ENCODE assay signal across 28 cellular contexts in genomic region chrX:93420090-93420489, GRCh38.
"Had no signal": no experiment of that assay in that cellular context is flagged by ENCODE, and none has a peak within 500 bp of the region (broad histone marks: within the 10 kb centered on the region; RNA-seq: fewer than 3 reads in every experiment).

No MANE protein-coding gene starts in this region.

- H3K4me1 Mint-ChIP-seq: activated B cell treated with CpG ODN at 0.5 μM for 24 hours; activated CD4-positive, alpha-beta T cell treated with anti-CD3 and anti-CD28 coated beads for 36 hours; activated CD8-positive, alpha-beta memory T cell treated with anti-CD3 and anti-CD28 coated beads, Interleukin-2, amount 10 ng/mL, durations not matched to agents 7 days and 5 days; naive B cell had no signal

- H3K27ac ChIP-seq: brain microvascular endothelial cell, coronary artery, dorsolateral prefrontal cortex, gastroesophageal sphincter, hepatocyte, prostate gland, testis, transverse colon had no signal

- H3K27me3 Mint-ChIP-seq: activated B cell treated with CpG ODN at 0.5 μM for 24 hours; activated CD4-positive, alpha-beta T cell treated with anti-CD3 and anti-CD28 coated beads for 36 hours; activated CD8-positive, alpha-beta memory T cell treated with anti-CD3 and anti-CD28 coated beads, Interleukin-2, amount 10 ng/mL, durations not matched to agents 7 days and 5 days; naive B cell had no signal

- H3K36me3 Mint-ChIP-seq: activated CD8-positive, alpha-beta memory T cell treated with anti-CD3 and anti-CD28 coated beads, Interleukin-2, amount 10 ng/mL, durations not matched to agents 7 days and 5 days; naive B cell had no signal

- H3K36me3 ChIP-seq: brain microvascular endothelial cell, gastroesophageal sphincter, prostate gland, transverse colon had no signal

- ATAC-seq: activated CD4-positive, alpha-beta T cell treated with anti-CD3 and anti-CD28 coated beads for 36 hours; activated CD8-positive, alpha-beta memory T cell treated with anti-CD3 and anti-CD28 coated beads, Interleukin-2, amount 10 ng/mL, durations not matched to agents 7 days and 5 days; activated CD8-positive, alpha-beta T cell treated with anti-CD3 and anti-CD28 coated beads, Interleukin-2, amount 10 ng/mL, durations not matched to agents 7 days and 5 days; activated naive CD4-positive, alpha-beta T cell treated with anti-CD3 and anti-CD28 coated beads, Interleukin-2, amount 50 U/mL, for 72 hours; gastroesophageal sphincter; left ventricle myocardium superior; sciatic nerve; stimulated activated naive CD8-positive, alpha-beta T cell treated with anti-CD3 and anti-CD28 coated beads, Interleukin-15, Interleukin-2, amounts not matched to agents 100 U/mL and 50 U/mL, for 24 hours had no signal

- H3K4me3 ChIP-seq: coronary artery, dorsolateral prefrontal cortex, gastroesophageal sphincter, hepatocyte, prostate gland, skin epidermis, testis, transverse colon had no signal

- H3K4me3 Mint-ChIP-seq: activated B cell treated with CpG ODN at 0.5 μM for 24 hours; activated CD4-positive, alpha-beta T cell treated with anti-CD3 and anti-CD28 coated beads for 36 hours; activated CD8-positive, alpha-beta memory T cell treated with anti-CD3 and anti-CD28 coated beads, Interleukin-2, amount 10 ng/mL, durations not matched to agents 7 days and 5 days; activated CD8-positive, alpha-beta T cell treated with anti-CD3 and anti-CD28 coated beads, Interleukin-2, amount 10 ng/mL, durations not matched to agents 7 days and 5 days; naive B cell; T-helper 2 cell treated with Interferon-gamma antibody and Interleukin-4, amounts not matched to agents 5 μg/mL and 100 μg/mL, for 36 hours had no signal

- H3K27me3 ChIP-seq: brain microvascular endothelial cell, gastroesophageal sphincter, hepatocyte, testis, transverse colon had no signal

- H3K27ac Mint-ChIP-seq: activated B cell treated with CpG ODN at 0.5 μM for 24 hours; activated CD4-positive, alpha-beta T cell treated with anti-CD3 and anti-CD28 coated beads for 36 hours; activated CD8-positive, alpha-beta memory T cell treated with anti-CD3 and anti-CD28 coated beads, Interleukin-2, amount 10 ng/mL, durations not matched to agents 7 days and 5 days; activated CD8-positive, alpha-beta T cell treated with anti-CD3 and anti-CD28 coated beads, Interleukin-2, amount 10 ng/mL, durations not matched to agents 7 days and 5 days; activated naive CD4-positive, alpha-beta T cell treated with anti-CD3 and anti-CD28 coated beads, Interleukin-2, amount 50 U/mL, for 72 hours; naive B cell; T-helper 2 cell treated with Interferon-gamma antibody and Interleukin-4, amounts not matched to agents 5 μg/mL and 100 μg/mL, for 36 hours had no signal

- DNase-seq: activated B cell treated with CpG ODN at 0.5 μM for 24 hours; activated CD4-positive, alpha-beta T cell treated with anti-CD3 and anti-CD28 coated beads for 36 hours; activated CD8-positive, alpha-beta memory T cell treated with anti-CD3 and anti-CD28 coated beads, Interleukin-2, amount 10 ng/mL, durations not matched to agents 7 days and 5 days; activated CD8-positive, alpha-beta T cell treated with anti-CD3 and anti-CD28 coated beads, Interleukin-2, amount 10 ng/mL, durations not matched to agents 7 days and 5 days; activated naive CD4-positive, alpha-beta T cell; activated T-cell treated with anti-CD3 and anti-CD28 coated beads, Interleukin-2, amount 50 U/mL, for 48 hours; anterior cingulate cortex; brain microvascular endothelial cell; dorsolateral prefrontal cortex; effector memory CD4-positive, alpha-beta T cell; kidney glomerular epithelial cell; left ventricle myocardium superior; naive B cell; retina; stimulated activated CD4-positive, alpha-beta T cell treated with anti-CD3 and anti-CD28 coated beads, Interleukin-12 subunit alpha, Interleukin-12 subunit beta, amount 100 ng/mL, for 4 hours; stimulated activated CD4-positive, alpha-beta T cell treated with anti-CD3 and anti-CD28 coated beads, Interleukin-4, amount 100 ng/mL, for 1 hour; stimulated activated naive CD8-positive, alpha-beta T cell treated with anti-CD3 and anti-CD28 coated beads, Interleukin-15, Interleukin-2, amounts not matched to agents 100 U/mL and 50 U/mL, for 24 hours; T-helper 1 cell; testis; transverse colon had no signal

- H3K9me3 ChIP-seq: gastroesophageal sphincter, prostate gland, testis, transverse colon had no signal

- H3K9me3 Mint-ChIP-seq: T-helper 2 cell treated with Interferon-gamma antibody and Interleukin-4, amounts not matched to agents 5 μg/mL and 100 μg/mL, for 36 hours had no signal

- H3K4me1 ChIP-seq: gastroesophageal sphincter, prostate gland, testis, transverse colon had no signal
